In genomic region chr2:98759827-98760625, GRCh38 we compare ENCODE assay signal across 11 cellular contexts. TPM values are rescaled to one million over a fixed set of nuclear protein-coding genes. Genes with fewer than 3 reads are reported as not detected.
DNase-seq lines count a peak whose midpoint lies in the region; ATAC-seq and TF ChIP-seq lines count a peak whose summit lies in the region.
"Had no signal": no experiment of that assay in that cellular context is flagged by ENCODE, and none has a peak within 500 bp of the region (broad histone marks: within the 10 kb centered on the region; RNA-seq: fewer than 3 reads in every experiment).

No MANE protein-coding gene starts in this region.

- peaks cover 71% of the 10 kb centered on the region for H3K4me1 Mint-ChIP-seq in activated CD8-positive, alpha-beta T cell treated with anti-CD3 and anti-CD28 coated beads, Interleukin-2, amount 10 ng/mL, durations not matched to agents 7 days and 5 days (ENCODE audit: low read depth)
- peaks cover 33 to 75% (median 68%) of the 10 kb centered on the region in 4 donors for H3K4me1 Mint-ChIP-seq in naive thymus-derived CD8-positive, alpha-beta T cell

- peak overlapping the region; percentile 91 for H3K27ac ChIP-seq in DND-41 (ENCODE audit: low read length)
- peak overlapping the region; percentile 46 for H3K27ac ChIP-seq in Karpas-422 (ENCODE audit: low read length)
- H3K27ac ChIP-seq: suprapubic skin had no signal

- no peaks in the 10 kb centered on the region for H3K9me3 ChIP-seq in DND-41 (ENCODE audit: insufficient read depth, low read length, severe bottlenecking)
- no peaks in the 10 kb centered on the region for H3K9me3 ChIP-seq in Karpas-422 (ENCODE audit: low read length)
- H3K9me3 ChIP-seq: suprapubic skin had no signal

- CTCF ChIA-PET in activated CD8-positive, alpha-beta T cell treated with anti-CD3 and anti-CD28 coated beads, Interleukin-2, amount 10 ng/mL, durations not matched to agents 7 days and 5 days (lab: Charles Lee), result interaction anchor here (0.9 to 1.7 kb wide), 2 partner anchors 28 to 32 kb away, joined by 3 to 4 read pairs; no protein-coding TSS in a partner anchor

- H2AFZ ChIP-seq in DND-41 (ENCODE audit: low read depth, low read length), result no peak overlapping the region
- no peak overlapping the region for H2AFZ ChIP-seq in Karpas-422 (ENCODE audit: low read length)

- H3K79me2 ChIP-seq in DND-41 (ENCODE audit: insufficient read depth, low read length) (no peaks in the 10 kb centered on the region), Karpas-422 (ENCODE audit: low read length) (no peaks in the 10 kb centered on the region)

- H3K36me3 ChIP-seq in DND-41 (ENCODE audit: insufficient read depth, low read length) (peaks cover 11% of the 10 kb centered on the region), Karpas-422 (ENCODE audit: insufficient read depth, low read length) (no peaks in the 10 kb centered on the region)
- H3K36me3 ChIP-seq: suprapubic skin had no signal

- H3K27me3 ChIP-seq in DND-41 (ENCODE audit: insufficient read depth, low read length, poor library complexity), result no peaks in the 10 kb centered on the region
- H3K27me3 ChIP-seq in Karpas-422 (ENCODE audit: low read length), result no peaks in the 10 kb centered on the region; the same call in 1 of the 2 replicates
- H3K27me3 ChIP-seq: suprapubic skin had no signal

- DNase-seq in DND-41, result no peak
- DNase-seq in Karpas-422, result peak; percentile 44
- no peak for DNase-seq in activated CD8-positive, alpha-beta T cell treated with anti-CD3 and anti-CD28 coated beads, Interleukin-2, amount 10 ng/mL, durations not matched to agents 7 days and 5 days
- DNase-seq in naive thymus-derived CD8-positive, alpha-beta T cell, result no peak
- DNase-seq: DMS79 treated with DMSO at 0.1 percent for 48 hours, hypothalamus, NCI-H2029 had no signal

- no peaks in the 10 kb centered on the region for H3K9me2 ChIP-seq in Karpas-422 (replicated peaks; ENCODE audit: insufficient read depth, low read length)

- no peak for TF ChIP-seq CTCF in DND-41 (IDR thresholded peaks at IDR 0.05; ENCODE audit: borderline replicate concordance, extremely low read depth, low read length, poor library complexity, severe bottlenecking)

- peak overlapping the region; percentile 56; the same call in 1 of the 2 replicates for H3K9ac ChIP-seq in DND-41 (ENCODE audit: low read depth, low read length)
- no peak overlapping the region for H3K9ac ChIP-seq in Karpas-422 (ENCODE audit: low read length)

- no peaks in the 10 kb centered on the region for H3K9me3 Mint-ChIP-seq in activated CD8-positive, alpha-beta T cell treated with anti-CD3 and anti-CD28 coated beads, Interleukin-2, amount 10 ng/mL, durations not matched to agents 7 days and 5 days (ENCODE audit: insufficient read depth)
- no peaks in the 10 kb centered on the region for H3K9me3 Mint-ChIP-seq in naive thymus-derived CD8-positive, alpha-beta T cell

- H3K36me3 Mint-ChIP-seq in activated CD8-positive, alpha-beta T cell treated with anti-CD3 and anti-CD28 coated beads, Interleukin-2, amount 10 ng/mL, durations not matched to agents 7 days and 5 days (ENCODE audit: low read depth), result peaks cover 13% of the 10 kb centered on the region
- H3K36me3 Mint-ChIP-seq in naive thymus-derived CD8-positive, alpha-beta T cell, result no peaks in the 10 kb centered on the region

- H4K20me1 ChIP-seq in DND-41 (ENCODE audit: insufficient read depth, low read length) (no peaks in the 10 kb centered on the region), Karpas-422 (ENCODE audit: insufficient read depth, low read depth, low read length) (no peaks in the 10 kb centered on the region)

- H3K27ac Mint-ChIP-seq in activated CD8-positive, alpha-beta T cell treated with anti-CD3 and anti-CD28 coated beads, Interleukin-2, amount 10 ng/mL, durations not matched to agents 7 days and 5 days, result peak overlapping the region; percentile 31
- H3K27ac Mint-ChIP-seq in naive thymus-derived CD8-positive, alpha-beta T cell, result peak overlapping the region; percentile 83 to 99 (median 94)

- POLR2A ChIA-PET in activated CD8-positive, alpha-beta T cell treated with anti-CD3 and anti-CD28 coated beads, Interleukin-2, amount 10 ng/mL, durations not matched to agents 7 days and 5 days (lab: Charles Lee), result interaction anchor here (0.9 to 2.1 kb wide), 3 partner anchors 12 to 103 kb away, joined by 3 to 10 read pairs (median 3); partner anchors contain the start of gene MGAT4A
- POLR2A ChIA-PET in naive thymus-derived CD8-positive, alpha-beta T cell (lab: Charles Lee), result interaction anchor here (0.6 to 8.7 kb wide), 6 partner anchors 10 to 306 kb away, joined by 3 to 189 read pairs (median 6); partner anchors contain the start of gene MGAT4A

- no peak for ATAC-seq in DND-41 (ENCODE audit: insufficient read depth, low read depth)
- no peak for ATAC-seq in activated CD8-positive, alpha-beta T cell treated with anti-CD3 and anti-CD28 coated beads, Interleukin-2, amount 10 ng/mL, durations not matched to agents 7 days and 5 days
- no peak for ATAC-seq in naive thymus-derived CD8-positive, alpha-beta T cell
- no peak for ATAC-seq in GM19351 (IDR thresholded peaks at IDR 0.05; ENCODE audit: unreplicated experiment)
- no peak for ATAC-seq in GM19397 (IDR thresholded peaks at IDR 0.05; ENCODE audit: unreplicated experiment)
- no peak for ATAC-seq in GM18867 (IDR thresholded peaks at IDR 0.05; ENCODE audit: unreplicated experiment)

- H3K27me3 Mint-ChIP-seq in activated CD8-positive, alpha-beta T cell treated with anti-CD3 and anti-CD28 coated beads, Interleukin-2, amount 10 ng/mL, durations not matched to agents 7 days and 5 days (ENCODE audit: low read depth), result no peaks in the 10 kb centered on the region
- H3K27me3 Mint-ChIP-seq in naive thymus-derived CD8-positive, alpha-beta T cell, result no peaks in the 10 kb centered on the region

- no peak overlapping the region for H3K4me3 Mint-ChIP-seq in activated CD8-positive, alpha-beta T cell treated with anti-CD3 and anti-CD28 coated beads, Interleukin-2, amount 10 ng/mL, durations not matched to agents 7 days and 5 days
- H3K4me3 Mint-ChIP-seq in naive thymus-derived CD8-positive, alpha-beta T cell, result peak overlapping the region in 9 of 10 donors; percentile 30 to 71 (median 50)

- H3K4me3 ChIP-seq in DND-41 (ENCODE audit: low read depth in 1 of 2, low read length in 2 of 2) (no peak overlapping the region), Karpas-422 (ENCODE audit: low read length) (no peak overlapping the region)
- H3K4me3 ChIP-seq: suprapubic skin had no signal

- H3K4me1 ChIP-seq in DND-41 (ENCODE audit: insufficient read depth, low read length), result peaks cover 75% of the 10 kb centered on the region
- H3K4me1 ChIP-seq in Karpas-422 (ENCODE audit: low read length), result peaks cover 56% of the 10 kb centered on the region

- H3K4me2 ChIP-seq in DND-41 (ENCODE audit: insufficient read depth, low read length), result no peak overlapping the region
- peak overlapping the region; percentile 61 for H3K4me2 ChIP-seq in Karpas-422 (ENCODE audit: low read depth, low read length, poor library complexity, severe bottlenecking)

RNA-seq across cellular contexts. Expression of gene MGAT4A, which starts 29.1 kb away (rescaled TPM):
- total RNA-seq in Karpas-422 (2014; rRNA removed; shearing (Covaris generic); ENCODE audit: low replicate concordance), result 0.15 and 0.43 TPM in 2 replicates
- total RNA-seq in activated CD8-positive, alpha-beta T cell treated with anti-CD3 and anti-CD28 coated beads, Interleukin-2, amount 10 ng/mL, durations not matched to agents 7 days and 5 days, result 10 to 100 TPM; 73.4 to 76.2 TPM
- total RNA-seq in naive thymus-derived CD8-positive, alpha-beta T cell, result 100 to 1,000 TPM; 291 to 295 TPM
- 100 to 1,000 TPM; 285 to 350 (median 310) TPM for polyA plus RNA-seq in naive thymus-derived CD8-positive, alpha-beta T cell

Comparison
In these comparisons a context has a peak if more than half of its experiments do, and no peak if none do; other contexts are left out.
1. RNA of gene MGAT4A, which starts 29.1 kb away (total RNA-seq): 291 to 295 TPM in naive thymus-derived CD8-positive, alpha-beta T cell and 73.4 to 76.2 TPM in activated CD8-positive, alpha-beta T cell treated with anti-CD3 and anti-CD28 coated beads, Interleukin-2, amount 10 ng/mL, durations not matched to agents 7 days and 5 days; 0.15 to 0.43 TPM in Karpas-422; every median in the first group is over 10 times any median in the second.